1 cellular context compared by ENCODE assay signal in the genomic region with DNA sequence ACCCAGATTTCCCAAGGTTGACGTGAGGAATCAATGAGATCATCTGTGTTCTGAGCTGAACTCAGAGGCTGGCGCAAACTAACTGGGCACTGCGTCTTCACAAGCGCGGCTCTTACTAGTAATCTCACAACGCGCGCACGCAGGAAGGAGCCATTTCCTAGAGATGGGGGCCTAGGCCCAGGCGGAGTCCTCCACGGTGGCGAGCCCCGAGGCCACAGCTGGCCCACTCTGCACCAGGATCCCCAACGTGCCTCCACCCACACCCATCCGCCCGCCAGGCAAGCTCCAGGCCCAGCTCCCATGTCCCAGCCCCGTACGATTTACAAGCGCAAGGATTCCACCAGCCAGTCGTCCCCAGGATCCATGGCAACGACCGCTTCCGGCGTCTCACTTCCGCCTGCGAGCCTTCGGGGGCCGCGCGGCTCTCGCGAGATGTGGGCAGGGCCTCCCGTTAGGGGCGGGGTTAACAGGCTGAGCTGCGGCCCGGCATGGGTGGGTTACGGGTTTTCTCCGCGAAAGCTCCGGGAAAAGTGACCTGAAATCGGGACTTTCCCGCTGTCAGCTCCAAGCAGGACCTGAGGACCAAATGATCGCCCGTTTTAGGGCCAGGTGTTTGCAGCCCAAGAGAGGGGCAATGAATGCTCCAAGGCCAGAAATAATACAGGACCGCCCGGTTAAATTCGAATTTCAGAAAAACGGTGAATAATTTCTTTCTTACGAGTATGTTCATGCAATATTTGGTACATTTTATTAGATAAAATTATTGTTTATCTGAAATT.
TF ChIP-seq lines count a peak whose summit lies in the region.

A gene (minus strand): TSS at position 374 of the 779 bp plus-strand sequence. CDS start 9 bp downstream, at position 365.

TF ChIP-seq in HCT116, 20 proteins besides CTCF, POLR2A, EP300 and RAD21 (continued from another document):
- TF ChIP-seq, protein P1, sequence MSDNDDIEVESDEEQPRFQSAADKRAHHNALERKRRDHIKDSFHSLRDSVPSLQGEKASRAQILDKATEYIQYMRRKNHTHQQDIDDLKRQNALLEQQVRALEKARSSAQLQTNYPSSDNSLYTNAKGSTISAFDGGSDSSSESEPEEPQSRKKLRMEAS (IDR thresholded peaks at IDR 0.05), result peak; percentile 69; the same call in 1 of the 2 replicates
- peak; percentile 62 for TF ChIP-seq SP1 (IDR thresholded peaks at IDR 0.05; ENCODE audit: low read depth)
- peak; percentile 68; the same call in 1 of the 2 replicates for TF ChIP-seq SIN3A (IDR thresholded peaks at IDR 0.05; ENCODE audit: low read depth)
